8 cellular contexts compared by ENCODE assay signal in genomic region chr19:12400618-12401502, GRCh38. TPM values are rescaled to one million over a fixed set of nuclear protein-coding genes. Genes with fewer than 3 reads are reported as not detected.
DNase-seq lines count a peak whose midpoint lies in the region; ATAC-seq and TF ChIP-seq lines count a peak whose summit lies in the region.

Gene ZNF799 (minus strand): TSS chr19:12401271. CDS start chr19:12401070, 201 bp downstream.

- H3K4me1 ChIP-seq in adrenal gland (replicated peaks in 1 of 2) (peaks cover 0 to 5% of the 10 kb centered on the region in 2 donors), upper lobe of right lung (no peaks in the 10 kb centered on the region)

- peak within 1 kb of the TSS; percentile 79 for H3K4me3 ChIP-seq in GM12864 (ENCODE audit: low read depth, low read length)
- H3K4me3 ChIP-seq in adrenal gland, result peak within 1 kb of the TSS in 3 of 4 donors; percentile 32 to 91 (median 69)
- H3K4me3 ChIP-seq in upper lobe of right lung, result peak within 1 kb of the TSS; percentile 74

- H3K36me3 ChIP-seq in adrenal gland (replicated peaks in 1 of 2) (no peaks in the 10 kb centered on the region), upper lobe of right lung (no peaks in the 10 kb centered on the region)

- H3K27me3 ChIP-seq in adrenal gland, result no peaks in the 10 kb centered on the region
- H3K27me3 ChIP-seq in upper lobe of right lung, result no peaks in the 10 kb centered on the region

- no peaks in the 10 kb centered on the region for H3K9me3 ChIP-seq in adrenal gland (replicated peaks in 1 of 3)
- H3K9me3 ChIP-seq in upper lobe of right lung, result no peaks in the 10 kb centered on the region

- 0 to 1% (median 1%) methylated on average over 18 to 71 of the region's 71 CpGs for whole genome bisulfite sequencing in adrenal gland, 4 donors

- intact Hi-C loops in adrenal gland (cut with DNase I) (no loop called here), left cardiac atrium (cut with DNase I) (no loop called here), posterior vena cava (cut with DNase I) (no loop called here), upper lobe of right lung (cut with DNase I) (no loop called here)

- TF ChIP-seq CTCF in GM12864 (IDR thresholded peaks at IDR 0.05; ENCODE audit: low read depth, low read length, missing control alignments) (no peak), adrenal gland (IDR thresholded peaks at IDR 0.05) (peak in 1 of 6 experiments; percentile 10), upper lobe of right lung (IDR thresholded peaks at IDR 0.05) (no peak)

- peak; percentile 90 for DNase-seq in GM12864 (ENCODE audit: low read depth)
- peak; percentile 90 to 99 (median 97) for DNase-seq in NCI-H1417 (lab: John Stamatoyannopoulos, UW)
- peak; percentile 99 for DNase-seq in SW480 (ENCODE audit: low spot score)
- DNase-seq in adrenal gland, result peak; percentile 97 to 99 (median 99)
- DNase-seq in left cardiac atrium, result peak; percentile 100
- peak; percentile 99 for DNase-seq in posterior vena cava (ENCODE audit: low spot score)
- peak; percentile 99 for DNase-seq in upper lobe of right lung

- H3K27ac ChIP-seq in adrenal gland (peak within 1 kb of the TSS; percentile 53 to 90 (median 85)), upper lobe of right lung (peak within 1 kb of the TSS; percentile 78)

- peak; percentile 25 to 79 for TF ChIP-seq POLR2A in adrenal gland (IDR thresholded peaks at IDR 0.05)

- peak; percentile 89 for ATAC-seq in HG02759 (IDR thresholded peaks at IDR 0.05; ENCODE audit: unreplicated experiment)
- peak; percentile 99 to 100 for ATAC-seq in left cardiac atrium
- peak; percentile 98 for ATAC-seq in upper lobe of right lung

RNA-seq across cellular contexts. Expression of gene ZNF799, which starts in this region (rescaled TPM):
- total RNA-seq in adrenal gland, result 1 to 10 TPM; 1.5 to 5.9 (median 3.5) TPM
- polyA plus RNA-seq in adrenal gland, result 10 to 100 TPM in 1 of 3 donors, 1 to 10 TPM in 2; 4.0 to 11.1 (median 5.6) TPM
- total RNA-seq in left cardiac atrium, result 1 to 10 TPM; 2.4 to 3.6 TPM
- 1 to 10 TPM; 4.1 to 4.6 TPM for total RNA-seq in posterior vena cava
- total RNA-seq in upper lobe of right lung, result 8.7 TPM

Comparison
In these comparisons a context has a peak if more than half of its experiments do, and no peak if none do; other contexts are left out.
1. Peak in every context shown above with its lines: DNase-seq, ATAC-seq, H3K4me3 ChIP-seq and H3K27ac ChIP-seq.